Comparison of ENCODE assay signal across 22 cellular contexts in genomic region chr2:176152350-176153181, GRCh38. TPM values are rescaled to one million over a fixed set of nuclear protein-coding genes. Genes with fewer than 3 reads are reported as not detected.
DNase-seq lines count a peak whose midpoint lies in the region; ATAC-seq, FAIRE-seq and TF ChIP-seq lines count a peak whose summit lies in the region.
"Had no signal": no experiment of that assay in that cellular context is flagged by ENCODE, and none has a peak within 500 bp of the region (broad histone marks: within the 10 kb centered on the region; RNA-seq: fewer than 3 reads in every experiment).

No MANE protein-coding gene starts in this region.

- H2BK5ac ChIP-seq in H1 (ENCODE audit: low read depth, low read length), result no peak overlapping the region

- CTCF ChIA-PET in H1 (lab: Charles Lee; ENCODE audit: partially characterized antibody), result interaction anchor here (1.2 to 3.9 kb wide), 4 partner anchors 9 to 23 kb away, joined by 3 to 17 read pairs (median 12); no protein-coding TSS in a partner anchor

- no peak overlapping the region for H3K9ac ChIP-seq in H1 (replicated peaks in 1 of 4; ENCODE audit: extremely low read depth in 1 of 4, low read depth in 3 of 4, low read length in 3 of 4)

- H2BK15ac ChIP-seq in H1 (ENCODE audit: low read length), result no peak overlapping the region

- H3K9me3 Mint-ChIP-seq in stimulated activated naive CD8-positive, alpha-beta T cell treated with anti-CD3 and anti-CD28 coated beads, Interleukin-15, amount 100 ng/mL, for 72 hours, result no peaks in the 10 kb centered on the region
- no peaks in the 10 kb centered on the region for H3K9me3 Mint-ChIP-seq in nephron
- H3K9me3 Mint-ChIP-seq: T-helper 2 cell treated with Interferon-gamma antibody and Interleukin-4, amounts not matched to agents 5 μg/mL and 100 μg/mL, for 36 hours had no signal

- no peak overlapping the region for H4K8ac ChIP-seq in H1 (ENCODE audit: extremely low read depth, insufficient read depth, low read length)

- no peak overlapping the region for H3K4me3 ChIP-seq in H1 (ENCODE audit: extremely low read depth in 1 of 4, insufficient read depth in 2 of 4, low read depth in 3 of 4, low read length in 4 of 4)
- H3K4me3 ChIP-seq: MG63, SJCRH30 had no signal

- H3K56ac ChIP-seq in H1 (replicated peaks; ENCODE audit: insufficient read length, low read depth, low read length), result no peak overlapping the region

- POLR2A ChIA-PET in H1 (lab: Charles Lee; ENCODE audit: partially characterized antibody), result no interaction called here

- no peak for FAIRE-seq in H1 (lab: Jason Lieb, UNC)
- FAIRE-seq: GM12891 had no signal

- H3K4me1 Mint-ChIP-seq in stimulated activated naive CD8-positive, alpha-beta T cell treated with anti-CD3 and anti-CD28 coated beads, Interleukin-15, amount 100 ng/mL, for 72 hours, result peaks cover 19% of the 10 kb centered on the region
- H3K4me1 Mint-ChIP-seq in nephron, result peaks cover 80% of the 10 kb centered on the region
- H3K4me1 Mint-ChIP-seq: immature natural killer cell had no signal

- H3K23me2 ChIP-seq in H1 (ENCODE audit: low read depth, low read length), result peaks cover 2% of the 10 kb centered on the region; the same call in 1 of the 2 replicates

- no peak overlapping the region for H3K23ac ChIP-seq in H1 (ENCODE audit: insufficient read length)

- H3K4ac ChIP-seq in H1 (replicated peaks; ENCODE audit: insufficient read length, low read depth, low read length), result no peak overlapping the region

- H3K4me3 Mint-ChIP-seq in stimulated activated naive CD8-positive, alpha-beta T cell treated with anti-CD3 and anti-CD28 coated beads, Interleukin-15, amount 100 ng/mL, for 72 hours, result peak overlapping the region; percentile 57 to 63
- peak overlapping the region; percentile 81 to 84 (median 83) for H3K4me3 Mint-ChIP-seq in nephron
- H3K4me3 Mint-ChIP-seq: immature natural killer cell; T-helper 2 cell treated with Interferon-gamma antibody and Interleukin-4, amounts not matched to agents 5 μg/mL and 100 μg/mL, for 36 hours had no signal

- no peak for DNase-seq in stimulated activated naive CD8-positive, alpha-beta T cell treated with anti-CD3 and anti-CD28 coated beads, Interleukin-15, amount 100 ng/mL, for 72 hours
- DNase-seq in stimulated activated naive CD8-positive, alpha-beta T cell treated with anti-CD3 and anti-CD28 coated beads, Interleukin-15, Interleukin-2, amounts not matched to agents 100 U/mL and 50 U/mL, for 24 hours, result no peak
- DNase-seq in H1 (ENCODE audit: low read depth in 1 of 2, low spot score in 2 of 2), result no peak
- no peak for DNase-seq in foreskin melanocyte
- no peak for DNase-seq in NCI-H187 (lab: John Stamatoyannopoulos, UW)
- DNase-seq in caudate nucleus (lab: John Stamatoyannopoulos, UW), result no peak
- no peak for DNase-seq in NCI-H526 treated with DMSO at 0.1 percent for 48 hours (lab: John Stamatoyannopoulos, UW)
- DNase-seq: amniotic stem cell, GF-D8, immature natural killer cell, IMR-90, mesendoderm, MG63, NCI-H2029, NCI-H524, SJCRH30 had no signal

- TF ChIP-seq RAD21 in H1 (IDR thresholded peaks at IDR 0.05 in 1 of 2, conservative IDR thresholded peaks at IDR 0.05 in 1 of 2; ENCODE audit: low read depth in 2 of 2, low read length in 2 of 2), result no peak

- no peak overlapping the region for H2BK20ac ChIP-seq in H1 (ENCODE audit: low read length)

- peaks cover 0 to 10% (median 2%) of the 10 kb centered on the region in 4 experiments; a peak in 4 of 7 replicates for H3K4me1 ChIP-seq in H1 (replicated peaks in 1 of 4; ENCODE audit: control insufficient read depth in 3 of 4, insufficient read depth in 4 of 4, low read length in 3 of 4)
- H3K4me1 ChIP-seq: SJCRH30 had no signal

- H3K36me3 ChIP-seq in H1 (ENCODE audit: control insufficient read depth in 2 of 4, insufficient read depth in 4 of 4, low read length in 3 of 4), result peaks cover 0 to 15% (median 0%) of the 10 kb centered on the region in 4 experiments; a peak in 1 of 8 replicates
- H3K36me3 ChIP-seq: MG63, neutrophil, SJCRH30 had no signal

- H3K27ac Mint-ChIP-seq in stimulated activated naive CD8-positive, alpha-beta T cell treated with anti-CD3 and anti-CD28 coated beads, Interleukin-15, amount 100 ng/mL, for 72 hours, result no peak overlapping the region
- peak overlapping the region; percentile 95 to 99 (median 96) for H3K27ac Mint-ChIP-seq in nephron
- H3K27ac Mint-ChIP-seq: immature natural killer cell; T-helper 2 cell treated with Interferon-gamma antibody and Interleukin-4, amounts not matched to agents 5 μg/mL and 100 μg/mL, for 36 hours had no signal

- no peak overlapping the region for H2AK5ac ChIP-seq in H1 (ENCODE audit: low read depth, low read length)

- H3K27me3 Mint-ChIP-seq in stimulated activated naive CD8-positive, alpha-beta T cell treated with anti-CD3 and anti-CD28 coated beads, Interleukin-15, amount 100 ng/mL, for 72 hours, result peaks cover 99% of the 10 kb centered on the region
- no peaks in the 10 kb centered on the region for H3K27me3 Mint-ChIP-seq in nephron (ENCODE audit: low read depth)

- no peak overlapping the region for H2BK12ac ChIP-seq in H1 (ENCODE audit: low read depth, low read length)

- peak overlapping the region; percentile 48; a peak in 3 of 4 replicates for H3K4me2 ChIP-seq in H1 (ENCODE audit: insufficient read depth in 1 of 2, low read depth in 2 of 2, low read length in 2 of 2)

- TF ChIP-seq CTCF in H1 (IDR thresholded peaks at IDR 0.05; ENCODE audit: control extremely low read depth in 1 of 3, insufficient read depth in 1 of 3, low read depth in 1 of 3, low read length in 3 of 3) (no peak), nephron (IDR thresholded peaks at IDR 0.05; ENCODE audit: unreplicated experiment in 3 of 3) (no peak)

- ATAC-seq in stimulated activated naive CD8-positive, alpha-beta T cell treated with anti-CD3 and anti-CD28 coated beads, Interleukin-15, amount 100 ng/mL, for 72 hours, result peak; percentile 29
- no peak for ATAC-seq in stimulated activated naive CD8-positive, alpha-beta T cell treated with anti-CD3 and anti-CD28 coated beads, Interleukin-15, Interleukin-2, amounts not matched to agents 100 U/mL and 50 U/mL, for 24 hours
- ATAC-seq: activated CD4-positive, CD25-positive, alpha-beta regulatory T cell treated with anti-CD3 and anti-CD28 coated beads, Interleukin-2, amount 50 U/mL, for 24 hours had no signal

- H3K79me2 ChIP-seq in H1 (ENCODE audit: control insufficient read depth in 1 of 2, insufficient read depth in 2 of 2, low read length in 2 of 2), result no peaks in the 10 kb centered on the region

- no peak for TF ChIP-seq EP300 in H1 (IDR thresholded peaks at IDR 0.05; ENCODE audit: borderline replicate concordance in 1 of 2, low read depth in 2 of 2, low read length in 2 of 2)

- H3K27me3 ChIP-seq in H1 (replicated peaks in 1 of 4; ENCODE audit: control insufficient read depth in 3 of 4, extremely low read depth in 1 of 4, insufficient read depth in 3 of 4, low read length in 3 of 4), result peaks cover 97 to 100% (median 100%) of the 10 kb centered on the region in 4 experiments
- H3K27me3 ChIP-seq: MG63, SJCRH30 had no signal

- peaks cover 76% of the 10 kb centered on the region for H3K36me3 Mint-ChIP-seq in nephron (ENCODE audit: low read depth)

- no peak overlapping the region for H4K5ac ChIP-seq in H1 (ENCODE audit: insufficient read length, low read depth, low read length)

- no peak overlapping the region for H3K27ac ChIP-seq in H1 (ENCODE audit: low read depth, low read length)
- no peak overlapping the region for H3K27ac ChIP-seq in caudate nucleus (ENCODE audit: low read depth, low read length)
- H3K27ac ChIP-seq: neutrophil, SJCRH30 had no signal

- no peak overlapping the region for H3K14ac ChIP-seq in H1 (ENCODE audit: insufficient read length)

- no peaks in the 10 kb centered on the region for H3K79me1 ChIP-seq in H1 (ENCODE audit: low read depth, low read length)

- no peak overlapping the region for H2BK120ac ChIP-seq in H1 (replicated peaks; ENCODE audit: low read depth, low read length)

- no peak for TF ChIP-seq POLR2A in H1 (IDR thresholded peaks at IDR 0.05; ENCODE audit: control extremely low read depth in 1 of 2, low read depth in 2 of 2, low read length in 2 of 2)

- H2AFZ ChIP-seq in H1 (ENCODE audit: low read length), result no peak overlapping the region

- H4K91ac ChIP-seq in H1 (replicated peaks; ENCODE audit: insufficient read length, low read length), result no peak overlapping the region

- WGBS in H1 (ENCODE audit: extremely low coverage in 1 of 2, insufficient coverage in 1 of 2, insufficient read length in 1 of 2, insufficient replicate concordance in 2 of 2, low coverage in 1 of 2, low lambda C conversion rate in 2 of 2, missing lambda C conversion rate in 1 of 2), 2 experiments, result 12% methylated on average over 30 of the region's 48 CpGs; no CpG with 5 or more reads in 1 of the 2 experiments

- H3K18ac ChIP-seq in H1 (ENCODE audit: extremely low read depth, low read length), result no peak overlapping the region

- H3K9me3 ChIP-seq in H1 (ENCODE audit: insufficient read depth in 2 of 2, low read depth in 1 of 2, low read length in 1 of 2), result no peaks in the 10 kb centered on the region
- H3K9me3 ChIP-seq: MG63, neutrophil, SJCRH30 had no signal

- peaks cover 12 to 42% of the 10 kb centered on the region in 2 experiments for H4K20me1 ChIP-seq in H1 (replicated peaks in 1 of 2; ENCODE audit: control insufficient read depth in 1 of 2, insufficient read depth in 2 of 2, low read length in 2 of 2)

RNA-seq across cellular contexts. Expression of gene HOXD4, which starts 1.2 kb away (rescaled TPM):
- not detected in 2 replicates for total RNA-seq in H1 (2021; fragmentation: NEBNext Ultra II Directional; extraction: Animal tissue kit (Norgen Biotek cat#: 25700))
- polyA plus RNA-seq in H1 (2011; rRNA removed), result not detected in 2 replicates
- polyA plus RNA-seq in H1 (2011; cell fraction: cytosol; rRNA removed), result not detected
- not detected for polyA plus RNA-seq in H1 (2011; cell fraction: nucleus; rRNA removed)
- polyA plus RNA-seq in H1 (2012, experiment 1 of 2), result not detected in 4 replicates
- not detected for polyA plus RNA-seq in H1 (2012, experiment 2 of 2)
- polyA plus RNA-seq in H1 (2013, experiment 1 of 2), result not detected
- not detected for polyA plus RNA-seq in H1 (2013, experiment 2 of 2)
- polyA minus RNA-seq in H1 (2011; rRNA and poly(A)+ RNA removed), result not detected in 2 replicates
- not detected for polyA minus RNA-seq in H1 (2011; cell fraction: cytosol; rRNA and poly(A)+ RNA removed)
- not detected for polyA minus RNA-seq in H1 (2011; cell fraction: nucleus; rRNA and poly(A)+ RNA removed)
- total RNA-seq: activated CD8-positive, alpha-beta memory T cell treated with anti-CD3 and anti-CD28 coated beads for 36 hours; IMR-90; SJCRH30 had no signal
- polyA plus RNA-seq: immature natural killer cell, IMR-90 had no signal

RNA-seq across cellular contexts. Expression of gene HOXD3, which starts 4.5 kb away (rescaled TPM):
- not detected in 2 replicates for total RNA-seq in H1 (2021; fragmentation: NEBNext Ultra II Directional; extraction: Animal tissue kit (Norgen Biotek cat#: 25700))
- polyA plus RNA-seq in H1 (2011; rRNA removed), result not detected in 2 replicates
- polyA plus RNA-seq in H1 (2011; cell fraction: cytosol; rRNA removed), result not detected
- not detected for polyA plus RNA-seq in H1 (2011; cell fraction: nucleus; rRNA removed)
- polyA plus RNA-seq in H1 (2012, experiment 1 of 2), result not detected in 4 replicates
- not detected for polyA plus RNA-seq in H1 (2012, experiment 2 of 2)
- polyA plus RNA-seq in H1 (2013, experiment 1 of 2), result not detected
- polyA plus RNA-seq in H1 (2013, experiment 2 of 2), result not detected
- polyA minus RNA-seq in H1 (2011; rRNA and poly(A)+ RNA removed), result not detected in 2 replicates
- polyA minus RNA-seq in H1 (2011; cell fraction: cytosol; rRNA and poly(A)+ RNA removed), result not detected
- not detected for polyA minus RNA-seq in H1 (2011; cell fraction: nucleus; rRNA and poly(A)+ RNA removed)
- total RNA-seq: activated CD8-positive, alpha-beta memory T cell treated with anti-CD3 and anti-CD28 coated beads for 36 hours; IMR-90; SJCRH30 had no signal
- polyA plus RNA-seq: immature natural killer cell, IMR-90 had no signal

RNA-seq across cellular contexts. Expression of gene HOXD8, which starts 23.1 kb away (rescaled TPM):
- total RNA-seq in H1 (2021; fragmentation: NEBNext Ultra II Directional; extraction: Animal tissue kit (Norgen Biotek cat#: 25700)), result not detected in 2 replicates
- polyA plus RNA-seq in H1 (2011; rRNA removed), result not detected in 2 replicates
- not detected for polyA plus RNA-seq in H1 (2011; cell fraction: cytosol; rRNA removed)
- not detected for polyA plus RNA-seq in H1 (2011; cell fraction: nucleus; rRNA removed)
- not detected in 4 replicates for polyA plus RNA-seq in H1 (2012, experiment 1 of 2)
- polyA plus RNA-seq in H1 (2012, experiment 2 of 2), result not detected
- not detected for polyA plus RNA-seq in H1 (2013, experiment 1 of 2)
- polyA plus RNA-seq in H1 (2013, experiment 2 of 2), result not detected
- polyA minus RNA-seq in H1 (2011; rRNA and poly(A)+ RNA removed), result not detected in 2 replicates
- polyA minus RNA-seq in H1 (2011; cell fraction: cytosol; rRNA and poly(A)+ RNA removed), result not detected
- not detected for polyA minus RNA-seq in H1 (2011; cell fraction: nucleus; rRNA and poly(A)+ RNA removed)
- total RNA-seq: activated CD8-positive, alpha-beta memory T cell treated with anti-CD3 and anti-CD28 coated beads for 36 hours; IMR-90 had no signal
- polyA plus RNA-seq: immature natural killer cell, IMR-90 had no signal

RNA-seq across cellular contexts. Expression of gene HOXD9, which starts 30.0 kb away (rescaled TPM):
- not detected in 2 replicates for total RNA-seq in H1 (2021; fragmentation: NEBNext Ultra II Directional; extraction: Animal tissue kit (Norgen Biotek cat#: 25700))
- polyA plus RNA-seq in H1 (2011; rRNA removed), result not detected in 2 replicates
- not detected for polyA plus RNA-seq in H1 (2011; cell fraction: cytosol; rRNA removed)
- polyA plus RNA-seq in H1 (2011; cell fraction: nucleus; rRNA removed), result not detected
- not detected in 4 replicates for polyA plus RNA-seq in H1 (2012, experiment 1 of 2)
- not detected for polyA plus RNA-seq in H1 (2012, experiment 2 of 2)
- polyA plus RNA-seq in H1 (2013, experiment 1 of 2), result not detected
- polyA plus RNA-seq in H1 (2013, experiment 2 of 2), result not detected
- polyA minus RNA-seq in H1 (2011; rRNA and poly(A)+ RNA removed), result not detected in 2 replicates
- polyA minus RNA-seq in H1 (2011; cell fraction: cytosol; rRNA and poly(A)+ RNA removed), result not detected
- polyA minus RNA-seq in H1 (2011; cell fraction: nucleus; rRNA and poly(A)+ RNA removed), result not detected
- total RNA-seq: activated CD8-positive, alpha-beta memory T cell treated with anti-CD3 and anti-CD28 coated beads for 36 hours; IMR-90 had no signal
- polyA plus RNA-seq: immature natural killer cell, IMR-90 had no signal

RNA-seq across cellular contexts. Expression of gene HOXD1, which starts 35.9 kb away (rescaled TPM):
- total RNA-seq in H1 (2021; fragmentation: NEBNext Ultra II Directional; extraction: Animal tissue kit (Norgen Biotek cat#: 25700)), result not detected in 2 replicates
- polyA plus RNA-seq in H1 (2011; rRNA removed), result 0.03 TPM in 1 of 2 replicates, not detected in the other
- polyA plus RNA-seq in H1 (2011; cell fraction: cytosol; rRNA removed), result not detected
- polyA plus RNA-seq in H1 (2011; cell fraction: nucleus; rRNA removed), result not detected
- not detected in 4 replicates for polyA plus RNA-seq in H1 (2012, experiment 1 of 2)
- polyA plus RNA-seq in H1 (2012, experiment 2 of 2), result 0.13 TPM
- not detected for polyA plus RNA-seq in H1 (2013, experiment 1 of 2)
- 0.02 TPM for polyA plus RNA-seq in H1 (2013, experiment 2 of 2)
- polyA minus RNA-seq in H1 (2011; rRNA and poly(A)+ RNA removed), result not detected in 2 replicates
- not detected for polyA minus RNA-seq in H1 (2011; cell fraction: cytosol; rRNA and poly(A)+ RNA removed)
- polyA minus RNA-seq in H1 (2011; cell fraction: nucleus; rRNA and poly(A)+ RNA removed), result 0.30 TPM
- total RNA-seq: activated CD8-positive, alpha-beta memory T cell treated with anti-CD3 and anti-CD28 coated beads for 36 hours; IMR-90 had no signal
- polyA plus RNA-seq: immature natural killer cell, IMR-90 had no signal

Comparison
In these comparisons a context has a peak if more than half of its experiments do, and no peak if none do; other contexts are left out.
1. H3K27ac Mint-ChIP-seq: peak in nephron (3 of 3); none in stimulated activated naive CD8-positive, alpha-beta T cell treated with anti-CD3 and anti-CD28 coated beads, Interleukin-15, amount 100 ng/mL, for 72 hours (0 of 2).